ENCODE assay signal across 1 cellular context in the genomic region with DNA sequence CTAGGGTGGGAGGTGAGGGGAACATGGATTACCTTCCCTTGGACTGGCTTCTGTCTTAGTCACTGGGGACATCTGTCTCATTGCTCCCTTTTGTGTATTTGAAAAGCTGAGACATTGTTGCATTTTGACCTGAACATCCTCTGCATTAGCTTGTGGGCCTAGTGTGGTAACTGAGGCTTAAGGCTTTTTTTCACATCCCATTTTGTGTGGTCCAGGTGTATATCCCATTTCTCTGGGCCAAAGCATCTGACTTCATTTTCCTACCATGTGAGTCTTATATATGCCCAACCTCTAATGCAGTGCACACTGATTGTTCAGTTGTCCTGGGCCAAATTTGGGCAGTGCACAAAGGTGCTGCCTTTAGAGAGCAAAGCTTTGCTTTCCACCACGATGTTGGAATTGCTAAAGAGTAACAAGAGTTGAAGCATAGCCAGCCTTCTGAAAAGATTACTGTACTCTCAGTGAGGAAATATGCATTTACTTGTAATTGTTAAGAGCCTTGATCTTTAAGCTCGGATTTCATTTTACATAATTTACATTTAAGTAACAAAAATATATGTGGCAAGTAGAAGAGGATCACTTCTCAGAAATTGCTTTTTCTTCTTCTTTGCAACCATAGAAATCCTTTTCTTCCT.
TF ChIP-seq lines count a peak whose summit lies in the region.

No MANE protein-coding gene starts in this region.

TF ChIP-seq in SK-N-SH treated with all-trans-retinoic acid at 6 μM for 48 hours, 23 proteins besides CTCF, POLR2A, EP300 and RAD21 (continued from another document):
- TF ChIP-seq, protein P1, sequence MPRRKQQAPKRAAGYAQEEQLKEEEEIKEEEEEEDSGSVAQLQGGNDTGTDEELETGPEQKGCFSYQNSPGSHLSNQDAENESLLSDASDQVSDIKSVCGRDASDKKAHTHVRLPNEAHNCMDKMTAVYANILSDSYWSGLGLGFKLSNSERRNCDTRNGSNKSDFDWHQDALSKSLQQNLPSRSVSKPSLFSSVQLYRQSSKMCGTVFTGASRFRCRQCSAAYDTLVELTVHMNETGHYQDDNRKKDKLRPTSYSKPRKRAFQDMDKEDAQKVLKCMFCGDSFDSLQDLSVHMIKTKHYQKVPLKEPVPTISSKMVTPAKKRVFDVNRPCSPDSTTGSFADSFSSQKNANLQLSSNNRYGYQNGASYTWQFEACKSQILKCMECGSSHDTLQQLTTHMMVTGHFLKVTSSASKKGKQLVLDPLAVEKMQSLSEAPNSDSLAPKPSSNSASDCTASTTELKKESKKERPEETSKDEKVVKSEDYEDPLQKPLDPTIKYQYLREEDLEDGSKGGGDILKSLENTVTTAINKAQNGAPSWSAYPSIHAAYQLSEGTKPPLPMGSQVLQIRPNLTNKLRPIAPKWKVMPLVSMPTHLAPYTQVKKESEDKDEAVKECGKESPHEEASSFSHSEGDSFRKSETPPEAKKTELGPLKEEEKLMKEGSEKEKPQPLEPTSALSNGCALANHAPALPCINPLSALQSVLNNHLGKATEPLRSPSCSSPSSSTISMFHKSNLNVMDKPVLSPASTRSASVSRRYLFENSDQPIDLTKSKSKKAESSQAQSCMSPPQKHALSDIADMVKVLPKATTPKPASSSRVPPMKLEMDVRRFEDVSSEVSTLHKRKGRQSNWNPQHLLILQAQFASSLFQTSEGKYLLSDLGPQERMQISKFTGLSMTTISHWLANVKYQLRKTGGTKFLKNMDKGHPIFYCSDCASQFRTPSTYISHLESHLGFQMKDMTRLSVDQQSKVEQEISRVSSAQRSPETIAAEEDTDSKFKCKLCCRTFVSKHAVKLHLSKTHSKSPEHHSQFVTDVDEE (CRISPR knock-in tag; IDR thresholded peaks at IDR 0.05), result no peak
- TF ChIP-seq, protein P2, sequence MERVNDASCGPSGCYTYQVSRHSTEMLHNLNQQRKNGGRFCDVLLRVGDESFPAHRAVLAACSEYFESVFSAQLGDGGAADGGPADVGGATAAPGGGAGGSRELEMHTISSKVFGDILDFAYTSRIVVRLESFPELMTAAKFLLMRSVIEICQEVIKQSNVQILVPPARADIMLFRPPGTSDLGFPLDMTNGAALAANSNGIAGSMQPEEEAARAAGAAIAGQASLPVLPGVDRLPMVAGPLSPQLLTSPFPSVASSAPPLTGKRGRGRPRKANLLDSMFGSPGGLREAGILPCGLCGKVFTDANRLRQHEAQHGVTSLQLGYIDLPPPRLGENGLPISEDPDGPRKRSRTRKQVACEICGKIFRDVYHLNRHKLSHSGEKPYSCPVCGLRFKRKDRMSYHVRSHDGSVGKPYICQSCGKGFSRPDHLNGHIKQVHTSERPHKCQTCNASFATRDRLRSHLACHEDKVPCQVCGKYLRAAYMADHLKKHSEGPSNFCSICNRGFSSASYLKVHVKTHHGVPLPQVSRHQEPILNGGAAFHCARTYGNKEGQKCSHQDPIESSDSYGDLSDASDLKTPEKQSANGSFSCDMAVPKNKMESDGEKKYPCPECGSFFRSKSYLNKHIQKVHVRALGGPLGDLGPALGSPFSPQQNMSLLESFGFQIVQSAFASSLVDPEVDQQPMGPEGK (CRISPR knock-in tag; IDR thresholded peaks at IDR 0.05; ENCODE audit: borderline replicate concordance), result no peak
TF ChIP-seq in SK-N-SH treated with all-trans-retinoic acid at 6 μM for 48 hours: peak in this region for 0.
